Comparison of ENCODE assay signal across 8 cellular contexts in genomic region chr11:20127671-20128527, GRCh38. TPM values are rescaled to one million over a fixed set of nuclear protein-coding genes. Genes with fewer than 3 reads are reported as not detected.
DNase-seq lines count a peak whose midpoint lies in the region; ATAC-seq lines count a peak whose summit lies in the region.

No MANE protein-coding gene starts in this region.

- H3K9me3 Mint-ChIP-seq in T-cell: no peaks in the 10 kb centered on the region

- no peaks in the 10 kb centered on the region for H3K36me3 ChIP-seq in adipocyte (ENCODE audit: control insufficient read depth, insufficient read depth, low read length, severe bottlenecking)

- no peaks in the 10 kb centered on the region for H3K27me3 ChIP-seq in adipocyte (replicated peaks; ENCODE audit: control insufficient read depth, insufficient read depth, low read length)

- peaks cover 10 to 14% (median 12%) of the 10 kb centered on the region in 3 donors for H3K4me1 Mint-ChIP-seq in T-cell

- ATAC-seq in T-cell (replicated peaks in 1 of 4): peak; percentile 53 to 82 (median 70)
- peak; percentile 82 for ATAC-seq in left ventricle myocardium superior
- peak; percentile 80 for ATAC-seq in sciatic nerve
- ATAC-seq in HG03139 (IDR thresholded peaks at IDR 0.05; ENCODE audit: unreplicated experiment): no peak

- H3K4me3 Mint-ChIP-seq in T-cell: no peak overlapping the region

- no peak overlapping the region for H3K27ac Mint-ChIP-seq in T-cell

- CTCF ChIA-PET in T-cell (lab: Charles Lee): interaction anchor here (0.6 to 2.5 kb wide), 24 partner anchors 8 to 482 kb away, joined by 3 to 37 read pairs (median 5); no protein-coding TSS in a partner anchor

- no peaks in the 10 kb centered on the region for H3K9me3 ChIP-seq in adipocyte (ENCODE audit: control insufficient read depth, low read length)

- no peak overlapping the region for H3K9ac ChIP-seq in adipocyte (ENCODE audit: low read length)

- no peaks in the 10 kb centered on the region for H3K36me3 Mint-ChIP-seq in T-cell

- POLR2A ChIA-PET in T-cell (lab: Charles Lee): no interaction called here

- intact Hi-C loops in left ventricle myocardium superior (cut with micrococcal nuclease): loop anchor here (10.0 kb wide), 1 partner anchor 227 kb away; no protein-coding TSS in a partner anchor
- intact Hi-C loops in sciatic nerve (cut with DNase I): loop anchor here (10.0 kb wide), 1 partner anchor 227 kb away; no protein-coding TSS in a partner anchor

- DNase-seq in DMS153 treated with DMSO at 0.1 percent for 48 hours (lab: John Stamatoyannopoulos, UW; ENCODE audit: unreplicated experiment) (peak; percentile 36), H4 (ENCODE audit: low spot score) (peak; percentile 74), NCI-H1048 (lab: John Stamatoyannopoulos, UW) (peak; percentile 7), T-cell (peak; percentile 15 to 78 (median 64)), adipocyte (ENCODE audit: low read depth) (peak; percentile 89), left ventricle myocardium superior (peak; percentile 80), sciatic nerve (ENCODE audit: low spot score) (peak; percentile 88)

- H3K4me3 ChIP-seq in adipocyte (ENCODE audit: low read length): no peak overlapping the region

- H3K4me1 ChIP-seq in adipocyte (ENCODE audit: control insufficient read depth, insufficient read depth, low read length): peaks cover 7% of the 10 kb centered on the region

- peaks cover 7 to 15% of the 10 kb centered on the region in 2 donors for H3K27me3 Mint-ChIP-seq in T-cell

RNA-seq across cellular contexts. Expression of gene DBX1, which starts 32.4 kb away (rescaled TPM):
- total RNA-seq in H4 (2014; rRNA removed; shearing (Covaris generic)): not detected in 2 replicates
- total RNA-seq in T-cell (not detected), left ventricle myocardium superior (not detected), sciatic nerve (not detected)

Comparison
In these comparisons a context has a peak if more than half of its experiments do, and no peak if none do; other contexts are left out.
1. DNase-seq: peak in every context shown above with its lines; median percentile 89 in adipocyte; 88 in sciatic nerve; 80 in left ventricle myocardium superior; 74 in H4; 64 in T-cell; 36 in DMS153 treated with DMSO at 0.1 percent for 48 hours; 7 in NCI-H1048.